Comparison of ENCODE assay signal across 11 cellular contexts in genomic region chr2:47654790-47655562, GRCh38.
DNase-seq lines count a peak whose midpoint lies in the region; ATAC-seq, FAIRE-seq and TF ChIP-seq lines count a peak whose summit lies in the region.
"Had no signal": no experiment of that assay in that cellular context is flagged by ENCODE, and none has a peak within 500 bp of the region (broad histone marks: within the 10 kb centered on the region; RNA-seq: fewer than 3 reads in every experiment).

No MANE protein-coding gene starts in this region.

- DNase-seq in GM12864 (ENCODE audit: low read depth) (peak; percentile 80), bronchial epithelial cell (ENCODE audit: low read depth) (peak; percentile 46), MM.1S (no peak), H54 (ENCODE audit: insufficient read length, low spot score) (no peak), superior temporal gyrus (ENCODE audit: extremely low spot score) (no peak), right cardiac atrium (no peak)

- WGBS in right cardiac atrium, result 65% methylated on average over 15 of the region's 15 CpGs

- H3K9ac ChIP-seq in MM.1S (ENCODE audit: low read length), result no peak overlapping the region

- no peaks in the 10 kb centered on the region for H3F3A ChIP-seq in MM.1S (ENCODE audit: insufficient read depth, low read length)

- intact Hi-C loops in right cardiac atrium (cut with DNase I), result no loop called here

- TF ChIP-seq CTCF in GM12864 (IDR thresholded peaks at IDR 0.05; ENCODE audit: low read depth, low read length, missing control alignments), result no peak
- no peak for TF ChIP-seq CTCF in bronchial epithelial cell (IDR thresholded peaks at IDR 0.05; ENCODE audit: insufficient read depth, low read length, severe bottlenecking)
- no peak for TF ChIP-seq CTCF in MM.1S (IDR thresholded peaks at IDR 0.05; ENCODE audit: low read length)

- no peaks in the 10 kb centered on the region for H3K9me2 ChIP-seq in MM.1S (replicated peaks; ENCODE audit: insufficient read depth, low read length)

- H4K20me1 ChIP-seq in MM.1S (ENCODE audit: insufficient read depth, low read length), result no peaks in the 10 kb centered on the region

- no peak for TF ChIP-seq POLR2A in H54 (IDR thresholded peaks at IDR 0.05; ENCODE audit: low read depth, low read length)

- H3K9me3 ChIP-seq in MM.1S (replicated peaks; ENCODE audit: insufficient read depth, low read length) (no peaks in the 10 kb centered on the region), right cardiac atrium (ENCODE audit: control insufficient read depth, low read length) (no peaks in the 10 kb centered on the region)

- FAIRE-seq in bronchial epithelial cell (lab: Jason Lieb, UNC) (no peak), H54 (lab: Jason Lieb, UNC) (no peak)
- FAIRE-seq: G401.6 had no signal

- H3K4me3 ChIP-seq in GM12864 (ENCODE audit: low read depth, low read length) (no peak overlapping the region), bronchial epithelial cell (ENCODE audit: low read depth, low read length) (no peak overlapping the region), MM.1S (ENCODE audit: low read length) (no peak overlapping the region), right cardiac atrium (ENCODE audit: low read length) (no peak overlapping the region)
- H3K4me3 ChIP-seq: skin epidermis had no signal

- no peak overlapping the region for H3K4me2 ChIP-seq in MM.1S (ENCODE audit: low read depth, low read length)

- H3K36me3 ChIP-seq in bronchial epithelial cell (ENCODE audit: control insufficient read depth, insufficient read depth, low read length) (no peaks in the 10 kb centered on the region), MM.1S (replicated peaks; ENCODE audit: insufficient read depth, low read length) (no peaks in the 10 kb centered on the region)

- H3K27ac ChIP-seq in MM.1S (ENCODE audit: low read length), result no peak overlapping the region
- no peak overlapping the region for H3K27ac ChIP-seq in right cardiac atrium (ENCODE audit: low read length)
- H3K27ac ChIP-seq: epithelial cell of prostate, skin epidermis had no signal

- H2AFZ ChIP-seq in MM.1S (ENCODE audit: low read length), result no peak overlapping the region

- H3K79me2 ChIP-seq in MM.1S (ENCODE audit: low read length), result no peaks in the 10 kb centered on the region

- peak; percentile 80 for ATAC-seq in GM21423 (IDR thresholded peaks at IDR 0.05; ENCODE audit: unreplicated experiment)
- ATAC-seq in HG03442 (IDR thresholded peaks at IDR 0.05; ENCODE audit: unreplicated experiment), result peak; percentile 68
- ATAC-seq in right cardiac atrium, result no peak

- H3K27me3 ChIP-seq in bronchial epithelial cell (ENCODE audit: control insufficient read depth, insufficient read depth, low read length) (no peaks in the 10 kb centered on the region), MM.1S (replicated peaks; ENCODE audit: insufficient read depth, low read length) (no peaks in the 10 kb centered on the region), right cardiac atrium (ENCODE audit: control insufficient read depth, insufficient read depth) (no peaks in the 10 kb centered on the region)

- no peaks in the 10 kb centered on the region for H3K4me1 ChIP-seq in MM.1S (ENCODE audit: low read length)
- no peaks in the 10 kb centered on the region for H3K4me1 ChIP-seq in right cardiac atrium (ENCODE audit: control insufficient read depth, insufficient read depth, low read length)

Comparison
In these comparisons a context has a peak if more than half of its experiments do, and no peak if none do; other contexts are left out.
1. DNase-seq: peak in GM12864 (single experiment) and bronchial epithelial cell (single experiment); none in MM.1S (single experiment), H54 (single experiment), superior temporal gyrus (single experiment) and right cardiac atrium (0 of 3).
2. ATAC-seq: peak in GM21423 (single experiment) and HG03442 (single experiment); none in right cardiac atrium (0 of 2).